22 cellular contexts compared by ENCODE assay signal in the genomic region with DNA sequence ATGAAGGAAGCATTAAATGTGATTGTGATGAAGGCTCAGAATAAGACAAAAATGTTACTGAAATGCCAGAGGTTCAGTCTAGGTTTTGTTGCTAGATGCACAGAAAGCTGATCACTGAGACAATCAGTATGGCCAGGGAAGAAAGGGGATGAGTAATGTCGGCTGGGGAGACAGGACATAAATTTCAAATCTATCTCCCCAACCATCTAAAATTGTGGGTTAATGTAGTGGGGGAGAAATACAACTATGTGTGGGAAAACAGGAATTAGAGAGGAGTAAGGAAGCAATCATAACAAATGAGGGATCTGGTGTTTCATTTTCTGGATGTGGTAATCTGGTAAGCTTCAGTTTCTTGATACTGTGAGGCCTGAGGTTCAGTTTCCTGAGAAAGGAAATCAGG.
"Had no signal": no experiment of that assay in that cellular context is flagged by ENCODE, and none has a peak within 500 bp of the region (broad histone marks: within the 10 kb centered on the region; RNA-seq: fewer than 3 reads in every experiment).

No MANE protein-coding gene starts in this region.

- H3K9ac ChIP-seq: neural progenitor cell, parathyroid adenoma had no signal

- ATAC-seq: effector memory CD8-positive, alpha-beta T cell; gastroesophageal sphincter; heart left ventricle; left lung; naive thymus-derived CD4-positive, alpha-beta T cell; right lobe of liver; stimulated activated naive CD8-positive, alpha-beta T cell treated with anti-CD3 and anti-CD28 coated beads, Interleukin-15, amount 100 ng/mL, for 72 hours had no signal

- H3K4me3 ChIP-seq: gastroesophageal sphincter, heart left ventricle, hepatocyte, left lung, neural progenitor cell, right lobe of liver, suprapubic skin, transverse colon had no signal

- H3K4me1 ChIP-seq: gastroesophageal sphincter, heart left ventricle, left lung, neural progenitor cell, parathyroid adenoma, suprapubic skin, transverse colon had no signal

- H2AFZ ChIP-seq: hepatocyte, neural progenitor cell, parathyroid adenoma had no signal

- H3K27ac ChIP-seq: gastroesophageal sphincter, heart left ventricle, hepatocyte, left lung, neural progenitor cell, parathyroid adenoma, right lobe of liver, suprapubic skin, transverse colon had no signal

- H3K4me2 ChIP-seq: hepatocyte, neural progenitor cell had no signal

- H3K9me3 ChIP-seq: gastroesophageal sphincter, heart left ventricle, right lobe of liver, suprapubic skin, transverse colon had no signal

- DNase-seq: cortex of kidney; effector memory CD8-positive, alpha-beta T cell; foreskin fibroblast; heart left ventricle; kidney; left lung; mesendoderm; midbrain; naive thymus-derived CD4-positive, alpha-beta T cell; right lobe of liver; small intestine; stimulated activated CD4-positive, alpha-beta T cell treated with anti-CD3 and anti-CD28 coated beads, Interleukin-1b, Interleukin-23, amount 100 ng/mL, for 48 hours; stimulated activated CD4-positive, alpha-beta T cell treated with anti-CD3 and anti-CD28 coated beads, Interleukin-4, amount 100 ng/mL, for 1 hour; stimulated activated CD8-positive, alpha-beta memory T cell treated with anti-CD3 and anti-CD28 coated beads, Interleukin-4, amount 100 ng/mL, for 48 hours; stimulated activated naive CD4-positive, alpha-beta T cell; stimulated activated naive CD8-positive, alpha-beta T cell treated with anti-CD3 and anti-CD28 coated beads, Interleukin-15, amount 100 ng/mL, for 72 hours; transverse colon had no signal

- H3K27me3 ChIP-seq: gastroesophageal sphincter, heart left ventricle, hepatocyte, left lung, neural progenitor cell, right lobe of liver, suprapubic skin, transverse colon had no signal

- H3K36me3 ChIP-seq: gastroesophageal sphincter, heart left ventricle, left lung, neural progenitor cell, right lobe of liver, suprapubic skin, transverse colon had no signal
